Comparison of ENCODE assay signal across 8 cellular contexts in the genomic region with DNA sequence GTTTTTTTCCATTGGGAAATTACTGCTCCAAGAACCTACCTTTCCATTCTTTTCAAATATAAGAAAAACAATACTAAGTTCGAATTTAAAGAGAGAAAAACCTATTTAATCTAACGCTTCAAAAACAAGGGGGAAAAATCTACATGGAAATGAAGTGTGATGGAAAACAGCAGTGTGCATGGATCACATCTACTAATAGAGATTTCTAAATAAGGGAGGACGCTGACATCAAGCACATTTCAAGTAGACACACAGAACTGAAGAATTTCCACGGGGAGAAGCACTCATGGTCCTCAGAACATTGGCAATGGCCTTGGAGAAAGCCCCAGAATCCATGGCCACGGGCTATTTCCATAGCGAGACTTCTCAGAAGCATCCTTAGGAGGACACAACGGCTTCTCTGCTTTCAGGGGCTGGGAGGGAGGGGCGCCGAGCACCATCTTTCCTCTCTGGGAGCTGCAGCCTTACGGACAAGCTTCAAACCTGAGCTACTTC. TPM values are rescaled to one million over a fixed set of nuclear protein-coding genes. Genes with fewer than 3 reads are reported as not detected.
DNase-seq lines count a peak whose midpoint lies in the region; ATAC-seq and TF ChIP-seq lines count a peak whose summit lies in the region.

No MANE protein-coding gene starts in this region.

- CTCF ChIA-PET in CD4-positive, alpha-beta T cell (lab: Charles Lee): no interaction called here

- peak overlapping the region; percentile 99 for H3K27ac Mint-ChIP-seq in CD4-positive, alpha-beta T cell
- H3K27ac Mint-ChIP-seq in IgD-negative memory B cell (peak overlapping the region; percentile 95 to 99 (median 98)), natural killer cell (peak overlapping the region; percentile 92 to 97)

- ATAC-seq in CD4-positive, alpha-beta T cell (ENCODE audit: poor library complexity): no peak
- no peak for ATAC-seq in natural killer cell
- ATAC-seq in GM21576 (IDR thresholded peaks at IDR 0.05; ENCODE audit: unreplicated experiment): no peak
- no peak for ATAC-seq in HG03457 (IDR thresholded peaks at IDR 0.05; ENCODE audit: unreplicated experiment)
- no peak for ATAC-seq in HG02588 (IDR thresholded peaks at IDR 0.05; ENCODE audit: unreplicated experiment)

- no peaks in the 10 kb centered on the region for H3K27me3 Mint-ChIP-seq in CD4-positive, alpha-beta T cell
- H3K27me3 Mint-ChIP-seq in IgD-negative memory B cell (no peaks in the 10 kb centered on the region), natural killer cell (ENCODE audit: low read depth in 2 of 2) (no peaks in the 10 kb centered on the region)

- no peaks in the 10 kb centered on the region for H3K27me3 ChIP-seq in CD4-positive, alpha-beta T cell (ENCODE audit: control insufficient read depth, insufficient read depth, low read length)

- no peaks in the 10 kb centered on the region for H3K9me3 Mint-ChIP-seq in CD4-positive, alpha-beta T cell
- H3K9me3 Mint-ChIP-seq in IgD-negative memory B cell (no peaks in the 10 kb centered on the region), natural killer cell (no peaks in the 10 kb centered on the region)

- H3K36me3 Mint-ChIP-seq in CD4-positive, alpha-beta T cell (ENCODE audit: low read depth): peaks cover 56% of the 10 kb centered on the region
- H3K36me3 Mint-ChIP-seq in IgD-negative memory B cell (peaks cover 2% of the 10 kb centered on the region), natural killer cell (no peaks in the 10 kb centered on the region)

- H3K4me1 Mint-ChIP-seq in CD4-positive, alpha-beta T cell (ENCODE audit: low read depth): peaks cover 49% of the 10 kb centered on the region
- H3K4me1 Mint-ChIP-seq in IgD-negative memory B cell: peaks cover 26 to 47% (median 38%) of the 10 kb centered on the region in 3 donors
- H3K4me1 Mint-ChIP-seq in natural killer cell: peaks cover 45 to 47% of the 10 kb centered on the region in 2 donors

- TF ChIP-seq CTCF in CD4-positive, alpha-beta T cell (IDR thresholded peaks at IDR 0.05): no peak
- TF ChIP-seq CTCF in natural killer cell (IDR thresholded peaks at IDR 0.05): no peak

- intact Hi-C loops in CD4-positive, alpha-beta T cell (cut with DNase I, micrococcal nuclease): loop anchor here (2.0 to 10.0 kb wide), 5 partner anchors 119 to 1813 kb away; a partner anchor contains a TSS
- intact Hi-C loops in natural killer cell (cut with micrococcal nuclease): no loop called here

- H3K9me3 ChIP-seq in CD4-positive, alpha-beta T cell (ENCODE audit: control insufficient read depth, low read length): no peaks in the 10 kb centered on the region

- POLR2A ChIA-PET in CD4-positive, alpha-beta T cell (lab: Charles Lee): interaction anchor here (0.6 to 3.8 kb wide), 36 partner anchors 9 to 915 kb away, joined by 3 to 102 read pairs (median 5); a partner anchor contains a TSS

- peak overlapping the region; percentile 99 for H3K27ac ChIP-seq in CD4-positive, alpha-beta T cell (ENCODE audit: low read depth, low read length)
- peak overlapping the region; percentile 96 for H3K27ac ChIP-seq in cingulate gyrus (ENCODE audit: low read depth, low read length)

- no peak for DNase-seq in CD4-positive, alpha-beta T cell
- DNase-seq in natural killer cell (no peak), COLO668 (lab: John Stamatoyannopoulos, UW; ENCODE audit: unreplicated experiment) (no peak)

- peak overlapping the region; percentile 95 for H3K4me3 Mint-ChIP-seq in CD4-positive, alpha-beta T cell
- H3K4me3 Mint-ChIP-seq in IgD-negative memory B cell (peak overlapping the region; percentile 92 to 99 (median 98)), natural killer cell (peak overlapping the region; percentile 98)

RNA-seq across cellular contexts. Expression of a gene that starts 1.1 kb away (rescaled TPM):
- 10 to 100 TPM; 37.6 to 40.7 TPM for total RNA-seq in CD4-positive, alpha-beta T cell
- polyA plus RNA-seq in IgD-negative memory B cell: 32.3 TPM
- 10 to 100 TPM; 73.5 to 96.4 (median 81.8) TPM for total RNA-seq in natural killer cell
